ENCODE assay signal across 8 cellular contexts in genomic region chr5:138632900-138633489, GRCh38. TPM values are rescaled to one million over a fixed set of nuclear protein-coding genes. Genes with fewer than 3 reads are reported as not detected.
DNase-seq lines count a peak whose midpoint lies in the region; ATAC-seq, FAIRE-seq and TF ChIP-seq lines count a peak whose summit lies in the region.

No MANE protein-coding gene starts in this region.

- dilution Hi-C loops in keratinocyte (cut with MboI; ENCODE audit: extremely low pct_ligation_motif_present, low sequenced_read_pairs): no loop called here

- CTCF ChIA-PET in activated CD4-positive, alpha-beta T cell treated with anti-CD3 and anti-CD28 coated beads for 36 hours (lab: Charles Lee): interaction anchor here (0.6 to 1.5 kb wide), 4 partner anchors 24 to 661 kb away, joined by 3 to 4 read pairs (median 4); partner anchors contain the start of gene MATR3

- H3K36me3 ChIP-seq in bronchial epithelial cell (ENCODE audit: control insufficient read depth, insufficient read depth, low read length): no peaks in the 10 kb centered on the region
- H3K36me3 ChIP-seq in keratinocyte (ENCODE audit: control insufficient read depth in 2 of 2, extremely low read depth in 1 of 2, insufficient read depth in 2 of 2, low read length in 2 of 2): no peaks in the 10 kb centered on the region

- intact Hi-C loops in activated CD4-positive, alpha-beta T cell treated with anti-CD3 and anti-CD28 coated beads for 36 hours (cut with DNase I, micrococcal nuclease): loop anchor here (1.0 to 5.0 kb wide), 3 partner anchors 54 to 90 kb away; partner anchors contain the start of genes ETF1 (in 1 of the 2) and HSPA9 (in 1 of the 2)

- peaks cover 3% of the 10 kb centered on the region for H3K4me1 ChIP-seq in keratinocyte (ENCODE audit: control insufficient read depth, extremely low read depth, insufficient read depth, low read length)

- DNase-seq in activated CD4-positive, alpha-beta T cell treated with anti-CD3 and anti-CD28 coated beads for 36 hours: peak; percentile 47
- DNase-seq in activated CD4-positive, alpha-beta T cell treated with anti-CD3 and anti-CD28 coated beads, Interleukin-2, amount 50 U/mL, for 4 hours: no peak
- DNase-seq in NCI-H460 (ENCODE audit: extremely low read depth, low read depth): peak; percentile 83
- DNase-seq in bronchial epithelial cell (ENCODE audit: low read depth): peak; percentile 82
- DNase-seq in keratinocyte (ENCODE audit: low read depth, low spot score): no peak
- DNase-seq in stimulated activated naive CD8-positive, alpha-beta T cell treated with anti-CD3 and anti-CD28 coated beads, Interleukin-15, Interleukin-2, amounts not matched to agents 100 U/mL and 50 U/mL, for 24 hours: peak; percentile 31
- no peak for DNase-seq in stimulated activated effector memory CD8-positive, alpha-beta T cell treated with anti-CD3 and anti-CD28 coated beads, Interleukin-12 subunit alpha, Interleukin-12 subunit beta, amount 100 ng/mL, for 72 hours (ENCODE audit: low spot score in 2 of 2)

- POLR2A ChIA-PET in activated CD4-positive, alpha-beta T cell treated with anti-CD3 and anti-CD28 coated beads for 36 hours (lab: Charles Lee): no interaction called here

- no peak overlapping the region for H3K4me2 ChIP-seq in keratinocyte (ENCODE audit: control insufficient read depth, extremely low read depth, insufficient read depth, low read depth, low read length)

- H3K4me1 Mint-ChIP-seq in activated CD4-positive, alpha-beta T cell treated with anti-CD3 and anti-CD28 coated beads for 36 hours: no peaks in the 10 kb centered on the region
- no peaks in the 10 kb centered on the region for H3K4me1 Mint-ChIP-seq in stimulated activated effector memory CD8-positive, alpha-beta T cell treated with anti-CD3 and anti-CD28 coated beads, Interleukin-12 subunit alpha, Interleukin-12 subunit beta, amount 100 ng/mL, for 72 hours

- H3K9me3 ChIP-seq in keratinocyte (ENCODE audit: control insufficient read depth, low read depth, low read length): no peaks in the 10 kb centered on the region

- no peak overlapping the region for H2AFZ ChIP-seq in keratinocyte (ENCODE audit: control insufficient read depth, low read length)

- no peaks in the 10 kb centered on the region for H3K9me1 ChIP-seq in keratinocyte (ENCODE audit: control insufficient read depth, extremely low read depth, insufficient read depth, low read length)

- no peaks in the 10 kb centered on the region for H3K79me2 ChIP-seq in keratinocyte (ENCODE audit: control insufficient read depth, insufficient read depth, low read length)

- peaks cover 36% of the 10 kb centered on the region for H3K27me3 Mint-ChIP-seq in activated CD4-positive, alpha-beta T cell treated with anti-CD3 and anti-CD28 coated beads for 36 hours

- H3K36me3 Mint-ChIP-seq in activated CD4-positive, alpha-beta T cell treated with anti-CD3 and anti-CD28 coated beads for 36 hours (ENCODE audit: low read depth): no peaks in the 10 kb centered on the region
- no peaks in the 10 kb centered on the region for H3K36me3 Mint-ChIP-seq in stimulated activated effector memory CD8-positive, alpha-beta T cell treated with anti-CD3 and anti-CD28 coated beads, Interleukin-12 subunit alpha, Interleukin-12 subunit beta, amount 100 ng/mL, for 72 hours

- H3K9me3 Mint-ChIP-seq in activated CD4-positive, alpha-beta T cell treated with anti-CD3 and anti-CD28 coated beads for 36 hours (ENCODE audit: low read depth): no peaks in the 10 kb centered on the region
- H3K9me3 Mint-ChIP-seq in stimulated activated effector memory CD8-positive, alpha-beta T cell treated with anti-CD3 and anti-CD28 coated beads, Interleukin-12 subunit alpha, Interleukin-12 subunit beta, amount 100 ng/mL, for 72 hours: no peaks in the 10 kb centered on the region

- H3K27ac Mint-ChIP-seq in activated CD4-positive, alpha-beta T cell treated with anti-CD3 and anti-CD28 coated beads for 36 hours: no peak overlapping the region
- no peak overlapping the region for H3K27ac Mint-ChIP-seq in stimulated activated effector memory CD8-positive, alpha-beta T cell treated with anti-CD3 and anti-CD28 coated beads, Interleukin-12 subunit alpha, Interleukin-12 subunit beta, amount 100 ng/mL, for 72 hours

- FAIRE-seq in bronchial epithelial cell (lab: Jason Lieb, UNC): no peak
- FAIRE-seq in keratinocyte (lab: Jason Lieb, UNC): no peak

- H3K4me3 Mint-ChIP-seq in activated CD4-positive, alpha-beta T cell treated with anti-CD3 and anti-CD28 coated beads for 36 hours: no peak overlapping the region
- no peak overlapping the region for H3K4me3 Mint-ChIP-seq in stimulated activated effector memory CD8-positive, alpha-beta T cell treated with anti-CD3 and anti-CD28 coated beads, Interleukin-12 subunit alpha, Interleukin-12 subunit beta, amount 100 ng/mL, for 72 hours

- H3K4me3 ChIP-seq in bronchial epithelial cell (ENCODE audit: low read depth, low read length) (no peak overlapping the region), keratinocyte (ENCODE audit: control insufficient read depth in 2 of 3, extremely low read depth in 1 of 3, insufficient read depth in 2 of 3, low read depth in 1 of 3, low read length in 3 of 3) (no peak overlapping the region)

- H3K9ac ChIP-seq in keratinocyte (ENCODE audit: control insufficient read depth, extremely low read depth, insufficient read depth, low read length): no peak overlapping the region

- H3K27me3 ChIP-seq in bronchial epithelial cell (ENCODE audit: control insufficient read depth, insufficient read depth, low read length) (no peaks in the 10 kb centered on the region), keratinocyte (ENCODE audit: control insufficient read depth, extremely low read depth, insufficient read depth, low read length) (no peaks in the 10 kb centered on the region)

- no peak overlapping the region for H3K27ac ChIP-seq in keratinocyte (ENCODE audit: control insufficient read depth, insufficient read depth, low read length)

- peak; percentile 88 for ATAC-seq in activated CD4-positive, alpha-beta T cell treated with anti-CD3 and anti-CD28 coated beads for 36 hours
- peak; percentile 50 for ATAC-seq in stimulated activated naive CD8-positive, alpha-beta T cell treated with anti-CD3 and anti-CD28 coated beads, Interleukin-15, Interleukin-2, amounts not matched to agents 100 U/mL and 50 U/mL, for 24 hours
- ATAC-seq in GM19023 (IDR thresholded peaks at IDR 0.05; ENCODE audit: unreplicated experiment): no peak
- no peak for ATAC-seq in stimulated activated effector memory CD8-positive, alpha-beta T cell treated with anti-CD3 and anti-CD28 coated beads, Interleukin-12 subunit alpha, Interleukin-12 subunit beta, amount 100 ng/mL, for 72 hours

- peak; percentile 53 for TF ChIP-seq CTCF in bronchial epithelial cell (IDR thresholded peaks at IDR 0.05; ENCODE audit: insufficient read depth, low read length, severe bottlenecking)
- TF ChIP-seq CTCF in keratinocyte (optimal IDR thresholded peaks at IDR 0.05 in 1 of 3, IDR thresholded peaks at IDR 0.05 in 1 of 3, conservative IDR thresholded peaks at IDR 0.05 in 1 of 3; ENCODE audit: extremely low read depth in 1 of 3, insufficient read depth in 2 of 3, low read length in 3 of 3): peak; percentile 42 to 63 (median 48)

- H4K20me1 ChIP-seq in keratinocyte (ENCODE audit: control insufficient read depth, extremely low read depth, insufficient read depth, low read length): no peaks in the 10 kb centered on the region

RNA-seq across cellular contexts. Expression of gene HSPA9, which starts 57.8 kb away (rescaled TPM):
- total RNA-seq in activated CD4-positive, alpha-beta T cell treated with anti-CD3 and anti-CD28 coated beads for 36 hours: 100 to 1,000 TPM; 431 to 466 TPM
- total RNA-seq in NCI-H460 (2014; rRNA removed; shearing (Covaris generic)): 1,085 and 1,216 TPM in 2 replicates
- 1,163 and 1,797 TPM in 2 replicates for polyA plus RNA-seq in NCI-H460 (2014; cell fraction: nucleus; rRNA removed)
- total RNA-seq in bronchial epithelial cell: 820 and 1,205 TPM in 2 replicates
- 153 to 195 TPM (median 153 TPM) in 3 replicates for polyA plus RNA-seq in keratinocyte
- 494 TPM for polyA plus RNA-seq in keratinocyte (2011; ENCODE audit: low read depth)
- polyA plus RNA-seq in keratinocyte (2011; cell fraction: cytosol; rRNA removed): 94.7 and 138 TPM in 2 replicates
- 165 and 202 TPM in 2 replicates for polyA plus RNA-seq in keratinocyte (2011; cell fraction: nucleus; rRNA removed)
- 174 and 210 TPM in 2 replicates for polyA plus RNA-seq in keratinocyte (2012; ENCODE audit: low replicate concordance)
- polyA minus RNA-seq in keratinocyte: 168 to 206 TPM (median 195 TPM) in 3 replicates
- polyA minus RNA-seq in keratinocyte (2011; cell fraction: cytosol; rRNA and poly(A)+ RNA removed): 164 TPM
- 170 and 212 TPM in 2 replicates for polyA minus RNA-seq in keratinocyte (2011; cell fraction: nucleus; rRNA and poly(A)+ RNA removed)

Comparison
In these comparisons a context has a peak if more than half of its experiments do, and no peak if none do; other contexts are left out.
1. DNase-seq: peak in activated CD4-positive, alpha-beta T cell treated with anti-CD3 and anti-CD28 coated beads for 36 hours (single experiment), NCI-H460 (single experiment), bronchial epithelial cell (single experiment) and stimulated activated naive CD8-positive, alpha-beta T cell treated with anti-CD3 and anti-CD28 coated beads, Interleukin-15, Interleukin-2, amounts not matched to agents 100 U/mL and 50 U/mL, for 24 hours (single experiment); none in activated CD4-positive, alpha-beta T cell treated with anti-CD3 and anti-CD28 coated beads, Interleukin-2, amount 50 U/mL, for 4 hours (0 of 2), keratinocyte (single experiment) and stimulated activated effector memory CD8-positive, alpha-beta T cell treated with anti-CD3 and anti-CD28 coated beads, Interleukin-12 subunit alpha, Interleukin-12 subunit beta, amount 100 ng/mL, for 72 hours (0 of 2).
2. ATAC-seq: peak in activated CD4-positive, alpha-beta T cell treated with anti-CD3 and anti-CD28 coated beads for 36 hours (single experiment) and stimulated activated naive CD8-positive, alpha-beta T cell treated with anti-CD3 and anti-CD28 coated beads, Interleukin-15, Interleukin-2, amounts not matched to agents 100 U/mL and 50 U/mL, for 24 hours (single experiment); none in GM19023 (single experiment) and stimulated activated effector memory CD8-positive, alpha-beta T cell treated with anti-CD3 and anti-CD28 coated beads, Interleukin-12 subunit alpha, Interleukin-12 subunit beta, amount 100 ng/mL, for 72 hours (single experiment).